Comparison of ENCODE assay signal across 12 cellular contexts in genomic region chr19:4391701-4392543, GRCh38. TPM values are rescaled to one million over a fixed set of nuclear protein-coding genes. Genes with fewer than 3 reads are reported as not detected.
DNase-seq lines count a peak whose midpoint lies in the region; ATAC-seq and TF ChIP-seq lines count a peak whose summit lies in the region.
"Had no signal": no experiment of that assay in that cellular context is flagged by ENCODE, and none has a peak within 500 bp of the region (broad histone marks: within the 10 kb centered on the region; RNA-seq: fewer than 3 reads in every experiment).

No MANE protein-coding gene starts in this region.

- H3K4me2 ChIP-seq in fibroblast of lung (ENCODE audit: extremely low read depth, insufficient read depth, low read length), result peak overlapping the region; percentile 73
- H3K4me2 ChIP-seq: A549 had no signal

- no peaks in the 10 kb centered on the region for H3K27me3 Mint-ChIP-seq in activated CD8-positive, alpha-beta T cell treated with anti-CD3 and anti-CD28 coated beads, Interleukin-2, amount 10 ng/mL, durations not matched to agents 7 days and 5 days (ENCODE audit: low read depth)
- H3K27me3 Mint-ChIP-seq in activated CD8-positive, alpha-beta T cell treated with anti-CD3 and anti-CD28 coated beads for 36 hours, result no peaks in the 10 kb centered on the region
- no peaks in the 10 kb centered on the region for H3K27me3 Mint-ChIP-seq in nephron progenitor cell (ENCODE audit: low read depth, poor library complexity)

- H4K20me1 ChIP-seq in fibroblast of lung (ENCODE audit: control insufficient read depth, extremely low read depth, insufficient read depth, low read length), result no peaks in the 10 kb centered on the region

- WGBS in aorta, 2 donors, result 65 to 68% methylated on average over 22 of the region's 22 CpGs

- TF ChIP-seq CTCF in activated CD8-positive, alpha-beta T cell treated with anti-CD3 and anti-CD28 coated beads for 36 hours (IDR thresholded peaks at IDR 0.05), result no peak
- TF ChIP-seq CTCF in fibroblast of lung (conservative IDR thresholded peaks at IDR 0.05 in 1 of 2, IDR thresholded peaks at IDR 0.05 in 1 of 2; ENCODE audit: low read depth in 1 of 2, low read length in 2 of 2) (no peak), nephron progenitor cell (IDR thresholded peaks at IDR 0.05) (no peak)

- no peak overlapping the region for H3K9ac ChIP-seq in fibroblast of lung (ENCODE audit: insufficient read depth, low read length)

- intact Hi-C loops in activated CD8-positive, alpha-beta T cell treated with anti-CD3 and anti-CD28 coated beads for 36 hours (cut with micrococcal nuclease), result no loop called here
- intact Hi-C loops in aorta (cut with DNase I), result no loop called here

- H3K27ac ChIP-seq in fibroblast of lung (ENCODE audit: insufficient read depth, low read length), result peak overlapping the region; percentile 86
- no peak overlapping the region for H3K27ac ChIP-seq in aorta (ENCODE audit: low read depth in 1 of 2, low read length in 2 of 2)
- H3K27ac ChIP-seq: A549 had no signal

- POLR2A ChIA-PET in activated CD8-positive, alpha-beta T cell treated with anti-CD3 and anti-CD28 coated beads, Interleukin-2, amount 10 ng/mL, durations not matched to agents 7 days and 5 days (lab: Charles Lee), result interaction anchor here (2.5 kb wide), 1 partner anchor 22 kb away, joined by 7 read pairs; no protein-coding TSS in a partner anchor
- POLR2A ChIA-PET in activated CD8-positive, alpha-beta T cell treated with anti-CD3 and anti-CD28 coated beads for 36 hours (lab: Charles Lee), result interaction anchor here (2.1 kb wide), 1 partner anchor 20 kb away, joined by 5 read pairs; no protein-coding TSS in a partner anchor

- CTCF ChIA-PET in activated CD8-positive, alpha-beta T cell treated with anti-CD3 and anti-CD28 coated beads, Interleukin-2, amount 10 ng/mL, durations not matched to agents 7 days and 5 days (lab: Charles Lee), result interaction anchor here (2.1 to 2.2 kb wide), 2 partner anchors 9 to 12 kb away, joined by 6 to 11 read pairs; partner anchors contain the start of gene SH3GL1
- CTCF ChIA-PET in activated CD8-positive, alpha-beta T cell treated with anti-CD3 and anti-CD28 coated beads for 36 hours (lab: Charles Lee), result interaction anchor here (1.0 to 1.9 kb wide), 4 partner anchors 8 to 39 kb away, joined by 3 to 6 read pairs (median 4); partner anchors contain the start of gene SH3GL1

- peak overlapping the region; percentile 3 to 30 (median 16) for H3K4me3 ChIP-seq in fibroblast of lung (replicated peaks in 1 of 4; ENCODE audit: control extremely low read depth in 1 of 4, insufficient read depth in 1 of 4, low read depth in 3 of 4, low read length in 4 of 4)
- no peak overlapping the region for H3K4me3 ChIP-seq in aorta (ENCODE audit: low read length in 2 of 2)
- H3K4me3 ChIP-seq: A549 had no signal

- H3K4me1 ChIP-seq in fibroblast of lung (ENCODE audit: control insufficient read depth, extremely low read depth, insufficient read depth, low read length) (peaks cover 37% of the 10 kb centered on the region), aorta (ENCODE audit: control insufficient read depth in 1 of 2, insufficient read depth in 2 of 2, low read length in 2 of 2) (no peaks in the 10 kb centered on the region)
- H3K4me1 ChIP-seq: A549 had no signal

- H3K27me3 ChIP-seq in fibroblast of lung (ENCODE audit: control insufficient read depth, insufficient read depth, low read length), result no peaks in the 10 kb centered on the region
- no peaks in the 10 kb centered on the region for H3K27me3 ChIP-seq in aorta (ENCODE audit: control insufficient read depth in 1 of 2, insufficient read depth in 2 of 2, low read length in 1 of 2)

- H3K9me3 ChIP-seq in fibroblast of lung (ENCODE audit: control insufficient read depth, insufficient read depth, low read depth, low read length), result no peaks in the 10 kb centered on the region
- no peaks in the 10 kb centered on the region for H3K9me3 ChIP-seq in aorta (ENCODE audit: control insufficient read depth, low read length)
- H3K9me3 ChIP-seq: A549 had no signal

- H3K36me3 ChIP-seq in fibroblast of lung (ENCODE audit: control insufficient read depth, insufficient read depth, low read length) (peaks cover 6% of the 10 kb centered on the region), aorta (ENCODE audit: control insufficient read depth in 1 of 2, insufficient read depth in 2 of 2, low read length in 1 of 2) (no peaks in the 10 kb centered on the region)

- no peak for DNase-seq in activated CD8-positive, alpha-beta T cell treated with anti-CD3 and anti-CD28 coated beads, Interleukin-2, amount 10 ng/mL, durations not matched to agents 7 days and 5 days
- DNase-seq in activated CD8-positive, alpha-beta T cell treated with anti-CD3 and anti-CD28 coated beads for 36 hours, result no peak
- peak; percentile 66 to 89 for DNase-seq in fibroblast of lung (ENCODE audit: low read depth in 2 of 2)
- no peak for DNase-seq in nephron progenitor cell
- no peak for DNase-seq in aorta
- DNase-seq in SW 1271 (lab: John Stamatoyannopoulos, UW), result no peak
- no peak for DNase-seq in NOMO-1 treated with DMSO at 0.1 percent for 48 hours (lab: John Stamatoyannopoulos, UW; ENCODE audit: unreplicated experiment)
- DNase-seq: NCI-H1417 treated with DMSO at 0.1 percent for 48 hours, nucleus accumbens, T-helper 9 cell had no signal

- peak overlapping the region; percentile 46 for H3K27ac Mint-ChIP-seq in activated CD8-positive, alpha-beta T cell treated with anti-CD3 and anti-CD28 coated beads, Interleukin-2, amount 10 ng/mL, durations not matched to agents 7 days and 5 days
- no peak overlapping the region for H3K27ac Mint-ChIP-seq in activated CD8-positive, alpha-beta T cell treated with anti-CD3 and anti-CD28 coated beads for 36 hours
- H3K27ac Mint-ChIP-seq in nephron progenitor cell, result peak overlapping the region; percentile 93

- peaks cover 95% of the 10 kb centered on the region for H3K79me2 ChIP-seq in fibroblast of lung (ENCODE audit: control insufficient read depth, insufficient read depth, low read length)

- H3K36me3 Mint-ChIP-seq in activated CD8-positive, alpha-beta T cell treated with anti-CD3 and anti-CD28 coated beads, Interleukin-2, amount 10 ng/mL, durations not matched to agents 7 days and 5 days (ENCODE audit: low read depth), result peaks cover 43% of the 10 kb centered on the region
- H3K36me3 Mint-ChIP-seq in activated CD8-positive, alpha-beta T cell treated with anti-CD3 and anti-CD28 coated beads for 36 hours (ENCODE audit: low read depth), result peaks cover 26% of the 10 kb centered on the region
- H3K36me3 Mint-ChIP-seq in nephron progenitor cell (ENCODE audit: low read depth), result peaks cover 20% of the 10 kb centered on the region

- H2AFZ ChIP-seq in fibroblast of lung (ENCODE audit: low read length), result no peak overlapping the region

- no peaks in the 10 kb centered on the region for H3K9me3 Mint-ChIP-seq in activated CD8-positive, alpha-beta T cell treated with anti-CD3 and anti-CD28 coated beads, Interleukin-2, amount 10 ng/mL, durations not matched to agents 7 days and 5 days (ENCODE audit: insufficient read depth)
- H3K9me3 Mint-ChIP-seq in activated CD8-positive, alpha-beta T cell treated with anti-CD3 and anti-CD28 coated beads for 36 hours, result no peaks in the 10 kb centered on the region
- no peaks in the 10 kb centered on the region for H3K9me3 Mint-ChIP-seq in nephron progenitor cell

- ATAC-seq in activated CD8-positive, alpha-beta T cell treated with anti-CD3 and anti-CD28 coated beads, Interleukin-2, amount 10 ng/mL, durations not matched to agents 7 days and 5 days, result no peak
- no peak for ATAC-seq in activated CD8-positive, alpha-beta T cell treated with anti-CD3 and anti-CD28 coated beads for 36 hours
- ATAC-seq in aorta (ENCODE audit: low FRiP score), result peak; percentile 37
- no peak for ATAC-seq in HG03521 (IDR thresholded peaks at IDR 0.05; ENCODE audit: unreplicated experiment)
- ATAC-seq: A549 had no signal

- H3K4me1 Mint-ChIP-seq in activated CD8-positive, alpha-beta T cell treated with anti-CD3 and anti-CD28 coated beads, Interleukin-2, amount 10 ng/mL, durations not matched to agents 7 days and 5 days (ENCODE audit: low read depth), result peaks cover 57% of the 10 kb centered on the region
- H3K4me1 Mint-ChIP-seq in activated CD8-positive, alpha-beta T cell treated with anti-CD3 and anti-CD28 coated beads for 36 hours (ENCODE audit: low read depth), result peaks cover 53% of the 10 kb centered on the region
- H3K4me1 Mint-ChIP-seq in nephron progenitor cell, result peaks cover 80% of the 10 kb centered on the region

- no peak overlapping the region for H3K4me3 Mint-ChIP-seq in activated CD8-positive, alpha-beta T cell treated with anti-CD3 and anti-CD28 coated beads, Interleukin-2, amount 10 ng/mL, durations not matched to agents 7 days and 5 days
- H3K4me3 Mint-ChIP-seq in activated CD8-positive, alpha-beta T cell treated with anti-CD3 and anti-CD28 coated beads for 36 hours, result no peak overlapping the region
- H3K4me3 Mint-ChIP-seq in nephron progenitor cell, result peak overlapping the region; percentile 38

RNA-seq across cellular contexts. Expression of gene SH3GL1, which starts 8.4 kb away (rescaled TPM):
- 10 to 100 TPM; 65.1 to 67.9 TPM for total RNA-seq in activated CD8-positive, alpha-beta T cell treated with anti-CD3 and anti-CD28 coated beads, Interleukin-2, amount 10 ng/mL, durations not matched to agents 7 days and 5 days
- total RNA-seq in activated CD8-positive, alpha-beta T cell treated with anti-CD3 and anti-CD28 coated beads for 36 hours, result 10 to 100 TPM; 53.1 to 59.2 TPM
- 20.3 and 23.9 TPM in 2 replicates for total RNA-seq in fibroblast of lung
- polyA plus RNA-seq in fibroblast of lung, result 44.9 and 58.7 TPM in 2 replicates
- polyA plus RNA-seq in fibroblast of lung (2012), result 92.8 and 124 TPM in 2 replicates
- 77.1 and 80.1 TPM in 2 replicates for polyA minus RNA-seq in fibroblast of lung (ENCODE audit: low replicate concordance)
- total RNA-seq in aorta, result 10 to 100 TPM; 66.5 to 69.7 TPM
- 10 to 100 TPM; 37.7 to 48.6 TPM for polyA plus RNA-seq in aorta

RNA-seq across cellular contexts. Expression of gene CHAF1A, which starts 10.5 kb away (rescaled TPM):
- total RNA-seq in activated CD8-positive, alpha-beta T cell treated with anti-CD3 and anti-CD28 coated beads, Interleukin-2, amount 10 ng/mL, durations not matched to agents 7 days and 5 days, result 100 to 1,000 TPM in 1 of 2 experiments, 10 to 100 TPM in 1; 95.3 to 104 TPM
- total RNA-seq in activated CD8-positive, alpha-beta T cell treated with anti-CD3 and anti-CD28 coated beads for 36 hours, result 10 to 100 TPM; 78.3 to 80.5 TPM
- total RNA-seq in fibroblast of lung (3.9 and 5.9 TPM in 2 replicates), aorta (1 to 10 TPM; 6.5 to 7.0 TPM)
- polyA plus RNA-seq in fibroblast of lung (5.9 and 15.4 TPM in 2 replicates), aorta (1 to 10 TPM; 5.2 to 9.3 TPM)
- polyA plus RNA-seq in fibroblast of lung (2012), result 7.6 and 23.4 TPM in 2 replicates
- 15.6 and 24.9 TPM in 2 replicates for polyA minus RNA-seq in fibroblast of lung (ENCODE audit: low replicate concordance)

RNA-seq across cellular contexts. Expression of gene MPND, which starts 48.6 kb away (rescaled TPM):
- 10 to 100 TPM; 26.0 to 27.6 TPM for total RNA-seq in activated CD8-positive, alpha-beta T cell treated with anti-CD3 and anti-CD28 coated beads, Interleukin-2, amount 10 ng/mL, durations not matched to agents 7 days and 5 days
- total RNA-seq in activated CD8-positive, alpha-beta T cell treated with anti-CD3 and anti-CD28 coated beads for 36 hours, result 10 to 100 TPM; 15.5 to 16.6 TPM
- total RNA-seq in fibroblast of lung (6.4 and 7.1 TPM in 2 replicates), aorta (10 to 100 TPM; 13.5 to 14.3 TPM)
- polyA plus RNA-seq in fibroblast of lung (2.7 and 3.8 TPM in 2 replicates), aorta (10 to 100 TPM; 16.0 to 17.9 TPM)
- 10.1 and 17.1 TPM in 2 replicates for polyA plus RNA-seq in fibroblast of lung (2012)
- 12.2 and 19.9 TPM in 2 replicates for polyA minus RNA-seq in fibroblast of lung (ENCODE audit: low replicate concordance)

RNA-seq across cellular contexts. Expression of gene STAP2, which starts 53.3 kb away (rescaled TPM):
- total RNA-seq in activated CD8-positive, alpha-beta T cell treated with anti-CD3 and anti-CD28 coated beads, Interleukin-2, amount 10 ng/mL, durations not matched to agents 7 days and 5 days, result 10 to 100 TPM; 14.3 to 16.5 TPM
- 10 to 100 TPM in 1 of 2 experiments, 1 to 10 TPM in 1; 9.6 to 14.6 TPM for total RNA-seq in activated CD8-positive, alpha-beta T cell treated with anti-CD3 and anti-CD28 coated beads for 36 hours
- 4.4 and 4.8 TPM in 2 replicates for total RNA-seq in fibroblast of lung
- polyA plus RNA-seq in fibroblast of lung, result 1.7 and 2.2 TPM in 2 replicates
- polyA plus RNA-seq in fibroblast of lung (2012), result 2.1 and 3.3 TPM in 2 replicates
- 5.4 and 9.2 TPM in 2 replicates for polyA minus RNA-seq in fibroblast of lung (ENCODE audit: low replicate concordance)
- 1 to 10 TPM; 1.9 to 2.2 TPM for total RNA-seq in aorta
- polyA plus RNA-seq in aorta, result 10 to 100 TPM in 1 of 2 donors, under 1 TPM in 1; 0.13 to 27.8 TPM

Comparison
In these comparisons a context has a peak if more than half of its experiments do, and no peak if none do; other contexts are left out.
1. DNase-seq: peak in fibroblast of lung (2 of 2); none in activated CD8-positive, alpha-beta T cell treated with anti-CD3 and anti-CD28 coated beads, Interleukin-2, amount 10 ng/mL, durations not matched to agents 7 days and 5 days (single experiment), activated CD8-positive, alpha-beta T cell treated with anti-CD3 and anti-CD28 coated beads for 36 hours (single experiment), nephron progenitor cell (single experiment), aorta (0 of 2), SW 1271 (0 of 2) and NOMO-1 treated with DMSO at 0.1 percent for 48 hours (single experiment).
2. H3K4me3 ChIP-seq: peak in fibroblast of lung (4 of 4); none in aorta (0 of 2).
3. RNA of gene CHAF1A, which starts 10.5 kb away (total RNA-seq): 95.3 to 104 TPM in activated CD8-positive, alpha-beta T cell treated with anti-CD3 and anti-CD28 coated beads, Interleukin-2, amount 10 ng/mL, durations not matched to agents 7 days and 5 days and 78.3 to 80.5 TPM in activated CD8-positive, alpha-beta T cell treated with anti-CD3 and anti-CD28 coated beads for 36 hours; 6.5 to 7.0 TPM in aorta and 3.9 to 5.9 TPM in fibroblast of lung; every median in the first group is over 4 times any median in the second.